Comparison of ENCODE assay signal across 25 cellular contexts in the genomic region with DNA sequence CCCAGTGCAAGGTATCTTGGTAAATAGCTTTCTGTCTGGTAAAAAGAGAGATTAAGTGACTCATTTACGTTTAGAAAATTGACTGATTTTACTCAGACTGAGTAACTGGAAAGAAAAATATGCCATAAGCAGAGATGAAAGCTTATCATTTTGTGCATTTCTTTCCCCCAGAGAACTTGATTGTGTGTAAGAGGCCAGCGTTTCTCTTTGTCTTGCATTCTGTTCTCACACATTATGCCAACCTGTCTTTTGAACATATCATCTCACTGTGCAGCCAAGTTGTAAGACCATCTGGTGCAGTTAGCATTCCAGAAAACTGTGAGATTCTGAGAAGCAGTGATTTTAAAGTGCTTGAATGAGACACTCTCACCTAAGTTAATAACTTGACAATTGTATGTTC.
DNase-seq lines count a peak whose midpoint lies in the region; ATAC-seq and TF ChIP-seq lines count a peak whose summit lies in the region.
"Had no signal": no experiment of that assay in that cellular context is flagged by ENCODE, and none has a peak within 500 bp of the region (broad histone marks: within the 10 kb centered on the region; RNA-seq: fewer than 3 reads in every experiment).

No MANE protein-coding gene starts in this region.

- peak overlapping the region; percentile 78 for H3K27ac ChIP-seq in neural cell (ENCODE audit: low read length)
- no peak overlapping the region for H3K27ac ChIP-seq in H9 (ENCODE audit: insufficient read length, low read depth, low read length)
- H3K27ac ChIP-seq: HL-60, PC-9, SJCRH30 had no signal

- H3K27ac Mint-ChIP-seq in H9, result no peak overlapping the region
- H3K27ac Mint-ChIP-seq: CD14-positive monocyte; CD8-positive, alpha-beta memory T cell had no signal

- intact Hi-C loops in lower leg skin (cut with DNase I; ENCODE audit: low total_unique reads), result no loop called here

- H3F3A ChIP-seq in neural cell (ENCODE audit: insufficient read depth, low read length, poor library complexity, severe bottlenecking), result no peaks in the 10 kb centered on the region

- H3K4ac ChIP-seq in H9 (ENCODE audit: low read depth, low read length), result no peak overlapping the region

- no peaks in the 10 kb centered on the region for H3K36me3 Mint-ChIP-seq in H9 (ENCODE audit: insufficient read depth in 1 of 3, low read depth in 3 of 3)
- H3K36me3 Mint-ChIP-seq: CD14-positive monocyte; CD8-positive, alpha-beta memory T cell had no signal

- no peak overlapping the region for H3K56ac ChIP-seq in H9 (ENCODE audit: insufficient read length, low read depth, low read length)

- H4K20me1 ChIP-seq in neural cell (ENCODE audit: insufficient read depth), result no peaks in the 10 kb centered on the region
- H4K20me1 ChIP-seq in H9 (ENCODE audit: control insufficient read depth, insufficient read depth, insufficient read length), result no peaks in the 10 kb centered on the region

- no peak overlapping the region for H2BK5ac ChIP-seq in H9 (ENCODE audit: insufficient read length, low read length)

- H4K5ac ChIP-seq in H9 (ENCODE audit: insufficient read length, low read depth, low read length), result no peak overlapping the region

- H3K27me3 ChIP-seq in neural cell (ENCODE audit: insufficient read depth, low read depth, low read length) (no peaks in the 10 kb centered on the region), H9 (ENCODE audit: insufficient read depth, low read length) (no peaks in the 10 kb centered on the region)
- H3K27me3 ChIP-seq: BE2C, SJCRH30 had no signal

- H3K36me3 ChIP-seq in neural cell (ENCODE audit: insufficient read depth, low read length), result no peaks in the 10 kb centered on the region
- H3K36me3 ChIP-seq: BE2C, SJCRH30 had no signal

- H2AFZ ChIP-seq in neural cell (ENCODE audit: low read depth, low read length), result no peak overlapping the region
- H2AFZ ChIP-seq in H9 (ENCODE audit: low read length), result no peak overlapping the region
- H2AFZ ChIP-seq: PC-9 had no signal

- H3T11ph ChIP-seq in H9 (ENCODE audit: low read length), result no peak overlapping the region

- no peak overlapping the region for H3K23ac ChIP-seq in H9 (ENCODE audit: insufficient read length, low read depth, low read length)

- no peak for ATAC-seq in GM18870 (IDR thresholded peaks at IDR 0.05; ENCODE audit: unreplicated experiment)
- ATAC-seq: HCT116, Right ventricle myocardium inferior, SK-N-SH treated with all-trans-retinoic acid at 6 μM for 48 hours had no signal

- no peaks in the 10 kb centered on the region for H3K4me1 ChIP-seq in H9 (ENCODE audit: insufficient read depth, low read length)
- H3K4me1 ChIP-seq: BE2C, SJCRH30 had no signal

- H2AK5ac ChIP-seq in H9 (ENCODE audit: insufficient read length, low read length), result no peak overlapping the region

- no peaks in the 10 kb centered on the region for H3K9me3 ChIP-seq in neural cell (ENCODE audit: low read length)
- no peaks in the 10 kb centered on the region for H3K9me3 ChIP-seq in H9 (ENCODE audit: control insufficient read depth, low read depth, low read length)
- H3K9me3 ChIP-seq: BE2C, SJCRH30 had no signal

- no peak overlapping the region for H3K4me3 ChIP-seq in neural cell (ENCODE audit: low read length)
- no peak overlapping the region for H3K4me3 ChIP-seq in lower leg skin (ENCODE audit: low read depth, poor library complexity, severe bottlenecking)
- H3K4me3 ChIP-seq: PC-9, SJCRH30 had no signal

- H3K4me3 Mint-ChIP-seq in H9, result no peak overlapping the region
- H3K4me3 Mint-ChIP-seq: CD14-positive monocyte; CD8-positive, alpha-beta memory T cell had no signal

- no peak for TF ChIP-seq CTCF in neural cell (IDR thresholded peaks at IDR 0.05; ENCODE audit: poor library complexity, severe bottlenecking)
- TF ChIP-seq CTCF in H9 (conservative IDR thresholded peaks at IDR 0.05), result no peak
- TF ChIP-seq CTCF in lower leg skin (IDR thresholded peaks at IDR 0.05), result no peak

- no peak overlapping the region for H2BK15ac ChIP-seq in H9 (ENCODE audit: low read depth, low read length)

- H3K18ac ChIP-seq in H9 (ENCODE audit: insufficient read length, low read depth, low read length), result no peak overlapping the region

- H3K14ac ChIP-seq in H9 (ENCODE audit: insufficient read depth, low read length), result no peak overlapping the region

- peak; percentile 97 for TF ChIP-seq EP300 in neural cell (conservative IDR thresholded peaks at IDR 0.05; ENCODE audit: poor library complexity, severe bottlenecking)

- no peak overlapping the region for H2BK120ac ChIP-seq in H9 (ENCODE audit: low read depth, low read length, poor library complexity, severe bottlenecking)

- no peak overlapping the region for H2BK12ac ChIP-seq in H9 (ENCODE audit: insufficient read length, low read depth, low read length)

- peak; percentile 32 for TF ChIP-seq RAD21 in neural cell (conservative IDR thresholded peaks at IDR 0.05)

- H3K4me1 Mint-ChIP-seq in H9, result no peaks in the 10 kb centered on the region
- H3K4me1 Mint-ChIP-seq: CD14-positive monocyte; CD8-positive, alpha-beta memory T cell had no signal

- H3K9ac ChIP-seq in neural cell (ENCODE audit: low read length) (no peak overlapping the region), H9 (ENCODE audit: extremely low read depth, insufficient read length, low read length) (no peak overlapping the region)

- no peak for TF ChIP-seq POLR2A in lower leg skin (IDR thresholded peaks at IDR 0.05)

- H3K9me2 ChIP-seq in neural cell (ENCODE audit: insufficient read depth, low read length), result no peaks in the 10 kb centered on the region

- H3K23me2 ChIP-seq in H9 (ENCODE audit: insufficient read length, low read depth, low read length, poor library complexity, severe bottlenecking), result no peaks in the 10 kb centered on the region

- no peak overlapping the region for H2BK20ac ChIP-seq in H9 (ENCODE audit: low read depth, low read length, poor library complexity, severe bottlenecking)

- no peak overlapping the region for H4K91ac ChIP-seq in H9 (ENCODE audit: insufficient read length, low read depth, low read length)

- H3K79me2 ChIP-seq in neural cell (replicated peaks; ENCODE audit: insufficient read depth, low read length) (no peaks in the 10 kb centered on the region), H9 (ENCODE audit: insufficient read depth, low read length) (no peaks in the 10 kb centered on the region)

- DNase-seq in NCI-H446 treated with DMSO at 0.1 percent for 48 hours (lab: John Stamatoyannopoulos, UW) (peak; percentile 46), cerebellum (ENCODE audit: low spot score) (peak; percentile 42), H9 (no peak), NCI-H2227 treated with DMSO at 0.1 percent for 48 hours (lab: John Stamatoyannopoulos, UW) (no peak), lower leg skin (ENCODE audit: low spot score in 2 of 2) (no peak)
- DNase-seq: BE2C; CD8-positive, alpha-beta memory T cell; DMS153; DND-41; GOT3; NCI-H1048; NCI-H1417 treated with DMSO at 0.1 percent for 48 hours; NCI-H1694 treated with DMSO at 0.1 percent for 48 hours; NCI-H2081; NCI-H524 treated with DMSO at 0.1 percent for 48 hours; NCI-H774; PC-9; SJCRH30 had no signal

- no CpG with 5 or more reads among the region's 2 CpGs for WGBS in H9 (ENCODE audit: extremely low coverage, insufficient read length, low lambda C conversion rate)
- WGBS in lower leg skin, 2 donors, result 36 to 37% methylated on average over 2 of the region's 2 CpGs

- no peaks in the 10 kb centered on the region for H3K9me3 Mint-ChIP-seq in H9

- no peaks in the 10 kb centered on the region for H3K27me3 Mint-ChIP-seq in H9 (ENCODE audit: low read depth)
- H3K27me3 Mint-ChIP-seq: CD8-positive, alpha-beta memory T cell had no signal

- no peaks in the 10 kb centered on the region for H3K79me1 ChIP-seq in H9 (ENCODE audit: insufficient read depth, low read depth, low read length, poor library complexity, severe bottlenecking)

- no peak overlapping the region for H4K8ac ChIP-seq in H9 (replicated peaks; ENCODE audit: insufficient read length, low read depth, low read length)

- no peak overlapping the region for H3K4me2 ChIP-seq in neural cell (ENCODE audit: low read length)
- no peak overlapping the region for H3K4me2 ChIP-seq in H9 (ENCODE audit: insufficient read depth, insufficient read length, low read length)
- H3K4me2 ChIP-seq: PC-9 had no signal

TF ChIP-seq in neural cell, 6 proteins besides CTCF, POLR2A, EP300 and RAD21:
- TF ChIP-seq MXI1 (conservative IDR thresholded peaks at IDR 0.05; ENCODE audit: poor library complexity, severe bottlenecking), result no peak
- peak; percentile 66 for TF ChIP-seq REST (IDR thresholded peaks at IDR 0.05; ENCODE audit: borderline replicate concordance)
- no peak for TF ChIP-seq SMC3 (conservative IDR thresholded peaks at IDR 0.05; ENCODE audit: poor library complexity)
- no peak for TF ChIP-seq TAF1 (IDR thresholded peaks at IDR 0.05; ENCODE audit: low read depth)
- no peak for TF ChIP-seq EZH2 (IDR thresholded peaks at IDR 0.05; ENCODE audit: borderline replicate concordance, insufficient read depth, low read length, poor library complexity, severe bottlenecking)
- TF ChIP-seq POLR2AphosphoS5 (IDR thresholded peaks at IDR 0.05), result peak; percentile 87

Comparison
In these comparisons a context has a peak if more than half of its experiments do, and no peak if none do; other contexts are left out.
1. DNase-seq: peak in NCI-H446 treated with DMSO at 0.1 percent for 48 hours (single experiment) and cerebellum (single experiment); none in H9 (single experiment), NCI-H2227 treated with DMSO at 0.1 percent for 48 hours (single experiment) and lower leg skin (0 of 2).